In the genomic region with DNA sequence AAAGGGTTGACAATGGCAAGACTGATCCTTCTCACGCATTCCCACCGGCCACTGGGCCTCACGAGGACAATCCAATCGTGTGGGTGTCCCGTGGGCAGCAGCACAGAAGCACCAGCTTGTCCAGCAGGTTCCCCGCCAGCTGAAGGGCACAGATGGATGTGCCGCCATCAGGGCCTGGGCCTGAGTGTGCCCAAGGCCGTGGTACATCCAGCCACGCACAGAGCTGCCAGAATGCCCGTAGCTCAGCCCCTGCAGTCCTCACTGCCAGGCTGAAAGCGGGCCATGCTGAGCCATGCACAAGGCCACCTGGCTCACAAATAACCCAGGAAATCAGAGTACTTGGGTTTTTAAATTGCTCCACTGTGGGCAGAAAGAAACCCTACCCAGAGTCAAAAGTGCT, we compare ENCODE assay signal across 28 cellular contexts. TPM values are rescaled to one million over a fixed set of nuclear protein-coding genes. Genes with fewer than 3 reads are reported as not detected.
A peak's percentile ranks its signal among the peaks of the same experiment; 100 is the strongest.
DNase-seq lines count a peak whose midpoint lies in the region; ATAC-seq and TF ChIP-seq lines count a peak whose summit lies in the region.
"Had no signal": no experiment of that assay in that cellular context is flagged by ENCODE, and none has a peak within 500 bp of the region (broad histone marks: within the 10 kb centered on the region; RNA-seq: fewer than 3 reads in every experiment).

No MANE protein-coding gene starts in this region.

- no peak for TF ChIP-seq POLR2A in spleen (IDR thresholded peaks at IDR 0.05)

- intact Hi-C loops in spleen (cut with DNase I; ENCODE audit: low total_unique reads) = no loop called here

- H3K27ac ChIP-seq in RWPE2 (ENCODE audit: poor library complexity, severe bottlenecking) = no peak overlapping the region
- no peak overlapping the region for H3K27ac ChIP-seq in spleen
- H3K27ac ChIP-seq: 22Rv1, GM23248, SJSA1 had no signal

- H3K4me3 ChIP-seq in RWPE2 (ENCODE audit: severe bottlenecking) (no peak overlapping the region), spleen (no peak overlapping the region)
- H3K4me3 ChIP-seq: GM23248, K562, SJSA1 had no signal

- peaks cover 12% of the 10 kb centered on the region for H3K4me1 ChIP-seq in RWPE2 (ENCODE audit: insufficient read depth, poor library complexity, severe bottlenecking)
- H3K4me1 ChIP-seq in spleen = peaks cover 0 to 28% (median 4%) of the 10 kb centered on the region in 6 donors

- H3K27ac Mint-ChIP-seq in chondrocyte (ENCODE audit: unreplicated experiment) = no peak overlapping the region
- no peak overlapping the region for H3K27ac Mint-ChIP-seq in activated CD4-positive, alpha-beta T cell treated with anti-CD3 and anti-CD28 coated beads, Interleukin-2, amount 10 ng/mL, durations not matched to agents 7 days and 5 days
- H3K27ac Mint-ChIP-seq: CD14-positive monocyte; CD8-positive, alpha-beta memory T cell; HFFc6 had no signal

- H3K9me3 ChIP-seq in RWPE2 (ENCODE audit: severe bottlenecking) (no peaks in the 10 kb centered on the region), spleen (no peaks in the 10 kb centered on the region)
- H3K9me3 ChIP-seq: BE2C, SJSA1 had no signal

- DNase-seq in activated effector memory CD4-positive, alpha-beta T cell treated with anti-CD3 and anti-CD28 coated beads, Interleukin-2, amount 50 U/mL, for 16 hours = peak; percentile 41
- no peak for DNase-seq in activated effector memory CD4-positive, alpha-beta T cell treated with Interleukin-2 at 50 U/mL for 16 hours
- DNase-seq in RWPE2 (ENCODE audit: low spot score) (peak; percentile 32), chondrocyte (ENCODE audit: low spot score) (peak; percentile 61), spleen (peak; percentile 47), NCI-H2107 treated with DMSO at 0.1 percent for 48 hours (lab: John Stamatoyannopoulos, UW; ENCODE audit: unreplicated experiment) (no peak)
- DNase-seq in activated T-cell treated with anti-CD3 and anti-CD28 coated beads, Interleukin-2, amount 50 U/mL, for 4 hours = no peak
- no peak for DNase-seq in activated CD4-positive, alpha-beta T cell treated with anti-CD3 and anti-CD28 coated beads, Interleukin-2, amount 10 ng/mL, durations not matched to agents 7 days and 5 days
- DNase-seq: ACHN; BE2C; Calu3; CD8-positive, alpha-beta memory T cell; DMS153; GM23248; H9; HFFc6; Kasumi-1; NCI-H1092 treated with DMSO at 0.1 percent for 48 hours; NCI-H1436 treated with DMSO at 0.1 percent for 48 hours; NCI-H187 treated with DMSO at 0.1 percent for 48 hours; NCI-H2107; NCI-H446; NCI-H524 treated with DMSO at 0.1 percent for 48 hours; NCI-H774 had no signal

- 81 to 95% (median 88%) methylated on average over 7 to 11 of the region's 11 CpGs for WGBS in spleen, 5 donors

- peaks cover 9% of the 10 kb centered on the region for H3K4me1 Mint-ChIP-seq in chondrocyte (ENCODE audit: low read depth)
- peaks cover 1% of the 10 kb centered on the region for H3K4me1 Mint-ChIP-seq in activated T-cell treated with anti-CD3 and anti-CD28 coated beads, Interleukin-2, amount 50 U/mL, for 4 hours (ENCODE audit: low read depth)
- peaks cover 13% of the 10 kb centered on the region for H3K4me1 Mint-ChIP-seq in activated CD4-positive, alpha-beta T cell treated with anti-CD3 and anti-CD28 coated beads, Interleukin-2, amount 10 ng/mL, durations not matched to agents 7 days and 5 days
- H3K4me1 Mint-ChIP-seq: CD8-positive, alpha-beta memory T cell had no signal

- no peaks in the 10 kb centered on the region for H3K9me3 Mint-ChIP-seq in chondrocyte (ENCODE audit: low read depth)
- no peaks in the 10 kb centered on the region for H3K9me3 Mint-ChIP-seq in activated T-cell treated with anti-CD3 and anti-CD28 coated beads, Interleukin-2, amount 50 U/mL, for 4 hours
- H3K9me3 Mint-ChIP-seq in activated CD4-positive, alpha-beta T cell treated with anti-CD3 and anti-CD28 coated beads, Interleukin-2, amount 10 ng/mL, durations not matched to agents 7 days and 5 days = no peaks in the 10 kb centered on the region
- H3K9me3 Mint-ChIP-seq: CD14-positive monocyte; CD8-positive, alpha-beta memory T cell; H9; HFFc6 had no signal

- no peak for TF ChIP-seq CTCF in RWPE2 (IDR thresholded peaks at IDR 0.05; ENCODE audit: poor library complexity, severe bottlenecking)
- no peak for TF ChIP-seq CTCF in chondrocyte (IDR thresholded peaks at IDR 0.05)
- TF ChIP-seq CTCF in spleen (IDR thresholded peaks at IDR 0.05 in 8 of 11, conservative IDR thresholded peaks at IDR 0.05 in 3 of 11) = no peak

- POLR2A ChIA-PET in activated CD4-positive, alpha-beta T cell treated with anti-CD3 and anti-CD28 coated beads, Interleukin-2, amount 10 ng/mL, durations not matched to agents 7 days and 5 days (lab: Charles Lee) = no interaction called here

- no peak overlapping the region for H3K4me3 Mint-ChIP-seq in chondrocyte (ENCODE audit: unreplicated experiment)
- no peak overlapping the region for H3K4me3 Mint-ChIP-seq in activated T-cell treated with anti-CD3 and anti-CD28 coated beads, Interleukin-2, amount 50 U/mL, for 4 hours
- no peak overlapping the region for H3K4me3 Mint-ChIP-seq in activated CD4-positive, alpha-beta T cell treated with anti-CD3 and anti-CD28 coated beads, Interleukin-2, amount 10 ng/mL, durations not matched to agents 7 days and 5 days
- H3K4me3 Mint-ChIP-seq: CD14-positive monocyte; CD8-positive, alpha-beta memory T cell; H9; HFFc6 had no signal

- no peaks in the 10 kb centered on the region for H3K27me3 Mint-ChIP-seq in chondrocyte (ENCODE audit: low read depth)
- H3K27me3 Mint-ChIP-seq in activated T-cell treated with anti-CD3 and anti-CD28 coated beads, Interleukin-2, amount 50 U/mL, for 4 hours (ENCODE audit: low read depth) = no peaks in the 10 kb centered on the region
- no peaks in the 10 kb centered on the region for H3K27me3 Mint-ChIP-seq in activated CD4-positive, alpha-beta T cell treated with anti-CD3 and anti-CD28 coated beads, Interleukin-2, amount 10 ng/mL, durations not matched to agents 7 days and 5 days
- H3K27me3 Mint-ChIP-seq: CD8-positive, alpha-beta memory T cell had no signal

- CTCF ChIA-PET in activated CD4-positive, alpha-beta T cell treated with anti-CD3 and anti-CD28 coated beads, Interleukin-2, amount 10 ng/mL, durations not matched to agents 7 days and 5 days (lab: Charles Lee) = interaction anchor here (1.5 kb wide), 1 partner anchor 9 kb away, joined by 6 read pairs; no protein-coding TSS in a partner anchor

- H3K27me3 ChIP-seq in RWPE2 (ENCODE audit: insufficient read depth, poor library complexity, severe bottlenecking) (no peaks in the 10 kb centered on the region), spleen (replicated peaks in 1 of 7) (no peaks in the 10 kb centered on the region)
- H3K27me3 ChIP-seq: BE2C, SJSA1 had no signal

- peaks cover 3% of the 10 kb centered on the region for H3K36me3 Mint-ChIP-seq in chondrocyte (ENCODE audit: low read depth)
- H3K36me3 Mint-ChIP-seq in activated T-cell treated with anti-CD3 and anti-CD28 coated beads, Interleukin-2, amount 50 U/mL, for 4 hours (ENCODE audit: insufficient read depth) = peaks cover 1% of the 10 kb centered on the region
- H3K36me3 Mint-ChIP-seq in activated CD4-positive, alpha-beta T cell treated with anti-CD3 and anti-CD28 coated beads, Interleukin-2, amount 10 ng/mL, durations not matched to agents 7 days and 5 days (ENCODE audit: low read depth) = peaks cover 2% of the 10 kb centered on the region

- H3K36me3 ChIP-seq in RWPE2 (ENCODE audit: low read depth) (peaks cover 27% of the 10 kb centered on the region), spleen (peaks cover 0 to 34% (median 2%) of the 10 kb centered on the region in 6 donors)
- H3K36me3 ChIP-seq: BE2C, SJSA1 had no signal

- ATAC-seq in RWPE2 (ENCODE audit: low read depth) = no peak
- ATAC-seq in activated T-cell treated with anti-CD3 and anti-CD28 coated beads, Interleukin-2, amount 50 U/mL, for 4 hours = no peak
- ATAC-seq: K562 had no signal

RNA-seq across cellular contexts. Expression of gene NPHP4, which starts 7.0 kb away (rescaled TPM):
- 7.6 to 11.9 TPM (median 8.7 TPM) in 3 replicates for total RNA-seq in chondrocyte
- 10 to 100 TPM in 5 of 7 donors, 1 to 10 TPM in 2; 8.4 to 17.5 (median 10.9) TPM for total RNA-seq in spleen
- polyA plus RNA-seq in spleen = 1 to 10 TPM; 1.2 to 3.4 (median 2.6) TPM
- total RNA-seq in activated T-cell treated with anti-CD3 and anti-CD28 coated beads, Interleukin-2, amount 50 U/mL, for 4 hours = 1 to 10 TPM; 7.0 to 9.3 (median 7.1) TPM
- 10 to 100 TPM; 14.6 to 16.1 TPM for total RNA-seq in activated CD4-positive, alpha-beta T cell treated with anti-CD3 and anti-CD28 coated beads, Interleukin-2, amount 10 ng/mL, durations not matched to agents 7 days and 5 days

Comparison
In these comparisons a context has a peak if more than half of its experiments do, and no peak if none do; other contexts are left out.
1. DNase-seq: peak in activated effector memory CD4-positive, alpha-beta T cell treated with anti-CD3 and anti-CD28 coated beads, Interleukin-2, amount 50 U/mL, for 16 hours (single experiment), RWPE2 (single experiment), chondrocyte (single experiment) and spleen (single experiment); none in activated effector memory CD4-positive, alpha-beta T cell treated with Interleukin-2 at 50 U/mL for 16 hours (single experiment), activated T-cell treated with anti-CD3 and anti-CD28 coated beads, Interleukin-2, amount 50 U/mL, for 4 hours (single experiment), activated CD4-positive, alpha-beta T cell treated with anti-CD3 and anti-CD28 coated beads, Interleukin-2, amount 10 ng/mL, durations not matched to agents 7 days and 5 days (single experiment) and NCI-H2107 treated with DMSO at 0.1 percent for 48 hours (single experiment).